Comparison of ENCODE assay signal across 18 cellular contexts in genomic region chr20:52178691-52179090, GRCh38.
"Had no signal": no experiment of that assay in that cellular context is flagged by ENCODE, and none has a peak within 500 bp of the region (broad histone marks: within the 10 kb centered on the region; RNA-seq: fewer than 3 reads in every experiment).

No MANE protein-coding gene starts in this region.

- H3K27ac ChIP-seq: brain microvascular endothelial cell, cardiac muscle cell, PC-9 had no signal

- DNase-seq: activated B cell treated with CpG ODN at 0.5 μM for 24 hours; activated CD4-positive, alpha-beta T cell treated with anti-CD3 and anti-CD28 coated beads for 1 hour; activated CD4-positive, alpha-beta T cell treated with anti-CD3 and anti-CD28 coated beads, Interleukin-2, amount 10 ng/mL, durations not matched to agents 24 days and 14 days; activated naive CD4-positive, alpha-beta T cell treated with anti-CD3 and anti-CD28 coated beads, Interleukin-2, amount 50 U/mL, for 16 hours; brain microvascular endothelial cell; IMR-90; KBM-7; NCI-H1092 treated with DMSO at 0.1 percent for 48 hours; NCI-H1417 treated with DMSO at 0.1 percent for 48 hours; NCI-H1694; NCI-H2029; NCI-H446; NCI-H524; PC-9; SIG-M5; T-helper 17 cell; T-helper 9 cell had no signal

- H3K4me3 Mint-ChIP-seq: activated B cell treated with CpG ODN at 0.5 μM for 24 hours; activated CD4-positive, alpha-beta T cell treated with anti-CD3 and anti-CD28 coated beads, Interleukin-2, amount 10 ng/mL, durations not matched to agents 24 days and 14 days; T-helper 17 cell had no signal

- H3K27ac Mint-ChIP-seq: T-helper 17 cell had no signal

- H3K27me3 ChIP-seq: brain microvascular endothelial cell, cardiac muscle cell had no signal

- H3K36me3 ChIP-seq: brain microvascular endothelial cell had no signal

- H3K9me3 Mint-ChIP-seq: activated B cell treated with CpG ODN at 0.5 μM for 24 hours; activated CD4-positive, alpha-beta T cell treated with anti-CD3 and anti-CD28 coated beads, Interleukin-2, amount 10 ng/mL, durations not matched to agents 24 days and 14 days had no signal

- H3K4me3 ChIP-seq: cardiac muscle cell, PC-9 had no signal

- H3K27me3 Mint-ChIP-seq: activated B cell treated with CpG ODN at 0.5 μM for 24 hours; activated CD4-positive, alpha-beta T cell treated with anti-CD3 and anti-CD28 coated beads, Interleukin-2, amount 10 ng/mL, durations not matched to agents 24 days and 14 days; T-helper 17 cell had no signal

- H2AFZ ChIP-seq: PC-9 had no signal

- H3K4me2 ChIP-seq: PC-9 had no signal

- ATAC-seq: T-helper 17 cell had no signal
